15 cellular contexts compared by ENCODE assay signal in genomic region chr11:115652501-115652900, GRCh38.
DNase-seq lines count a peak whose midpoint lies in the region; ATAC-seq, FAIRE-seq and TF ChIP-seq lines count a peak whose summit lies in the region.
"Had no signal": no experiment of that assay in that cellular context is flagged by ENCODE, and none has a peak within 500 bp of the region (broad histone marks: within the 10 kb centered on the region; RNA-seq: fewer than 3 reads in every experiment).

No MANE protein-coding gene starts in this region.

- no peaks in the 10 kb centered on the region for H3K23me2 ChIP-seq in H1 (ENCODE audit: low read depth, low read length)

- CTCF ChIA-PET in mammary epithelial cell (lab: Charles Lee; ENCODE audit: low non-redundant PET) = no interaction called here
- CTCF ChIA-PET in H1 (lab: Charles Lee; ENCODE audit: partially characterized antibody) = interaction anchor here (0.8 to 1.8 kb wide), 7 partner anchors 9 to 218 kb away, joined by 3 to 5 read pairs (median 4); no protein-coding TSS in a partner anchor

- H3K36me3 ChIP-seq in mammary epithelial cell (ENCODE audit: insufficient read depth, low read length) = no peaks in the 10 kb centered on the region
- no peaks in the 10 kb centered on the region for H3K36me3 ChIP-seq in breast epithelium
- no peaks in the 10 kb centered on the region for H3K36me3 ChIP-seq in H1 (ENCODE audit: control insufficient read depth in 2 of 4, insufficient read depth in 4 of 4, low read length in 3 of 4)

- no peak overlapping the region for H4K5ac ChIP-seq in H1 (ENCODE audit: insufficient read length, low read depth, low read length)

- dilution Hi-C loops in mammary epithelial cell (cut with HindIII; ENCODE audit: low sequenced_read_pairs) = no loop called here

- no peak overlapping the region for H2BK12ac ChIP-seq in H1 (ENCODE audit: low read depth, low read length)

- no peak for TF ChIP-seq EP300 in H1 (IDR thresholded peaks at IDR 0.05; ENCODE audit: borderline replicate concordance in 1 of 2, low read depth in 2 of 2, low read length in 2 of 2)

- intact Hi-C loops in mammary epithelial cell (cut with micrococcal nuclease) (loop anchor here (10.0 kb wide), 1 partner anchor 148 kb away; the partner anchor contains the start of gene CADM1), breast epithelium (cut with DNase I; ENCODE audit: low total_unique reads) (no loop called here)

- H3K4me2 ChIP-seq in mammary epithelial cell (ENCODE audit: insufficient read depth, low read depth, low read length) (no peak overlapping the region), H1 (ENCODE audit: insufficient read depth in 1 of 2, low read depth in 2 of 2, low read length in 2 of 2) (no peak overlapping the region)

- TF ChIP-seq CTCF in mammary epithelial cell (conservative IDR thresholded peaks at IDR 0.05 in 1 of 2, IDR thresholded peaks at IDR 0.05 in 1 of 2; ENCODE audit: extremely low read depth in 1 of 2, insufficient read depth in 1 of 2, low read depth in 1 of 2, low read length in 2 of 2) (no peak), breast epithelium (IDR thresholded peaks at IDR 0.05) (no peak), H1 (IDR thresholded peaks at IDR 0.05; ENCODE audit: control extremely low read depth in 1 of 3, insufficient read depth in 1 of 3, low read depth in 1 of 3, low read length in 3 of 3) (no peak)

- no peak overlapping the region for H3K4ac ChIP-seq in H1 (replicated peaks; ENCODE audit: insufficient read length, low read depth, low read length)

- no peak overlapping the region for H3K23ac ChIP-seq in H1 (ENCODE audit: insufficient read length)

- no TSS peak for BruUV-seq in mammary epithelial cell (replicated peaks; lab: Mats Ljungman, UMichigan)

- 84% methylated on average over 8 of the region's 8 CpGs for WGBS in mammary epithelial cell (ENCODE audit: low coverage, missing lambda C conversion rate)
- 92% methylated on average over 7 of the region's 8 CpGs; no CpG with 5 or more reads in 1 of the 2 experiments for WGBS in H1 (ENCODE audit: extremely low coverage in 1 of 2, insufficient coverage in 1 of 2, insufficient read length in 1 of 2, insufficient replicate concordance in 2 of 2, low coverage in 1 of 2, low lambda C conversion rate in 2 of 2, missing lambda C conversion rate in 1 of 2), 2 experiments

- no peak for ATAC-seq in GM21381 (IDR thresholded peaks at IDR 0.05; ENCODE audit: unreplicated experiment)
- no peak for ATAC-seq in HG03159 (IDR thresholded peaks at IDR 0.05; ENCODE audit: unreplicated experiment)
- ATAC-seq: GM12878, HepG2 had no signal

- TF ChIP-seq POLR2A in breast epithelium (IDR thresholded peaks at IDR 0.05) (no peak), H1 (IDR thresholded peaks at IDR 0.05; ENCODE audit: control extremely low read depth in 1 of 2, low read depth in 2 of 2, low read length in 2 of 2) (no peak)

- no peaks in the 10 kb centered on the region for H3K79me1 ChIP-seq in H1 (ENCODE audit: low read depth, low read length)

- H3K18ac ChIP-seq in H1 (ENCODE audit: extremely low read depth, low read length) = no peak overlapping the region

- H3K14ac ChIP-seq in H1 (ENCODE audit: insufficient read length) = no peak overlapping the region

- no peak overlapping the region for H4K91ac ChIP-seq in H1 (replicated peaks; ENCODE audit: insufficient read length, low read length)

- POLR2A ChIA-PET in H1 (lab: Charles Lee; ENCODE audit: partially characterized antibody) = interaction anchor here (1.3 kb wide), 1 partner anchor 7 kb away, joined by 3 read pairs; no protein-coding TSS in a partner anchor

- no peak overlapping the region for H2BK20ac ChIP-seq in H1 (ENCODE audit: low read length)

- no peaks in the 10 kb centered on the region for H3K27me3 ChIP-seq in mammary epithelial cell (ENCODE audit: insufficient read depth, low read length)
- H3K27me3 ChIP-seq in breast epithelium = peaks cover 0 to 4% of the 10 kb centered on the region in 2 donors
- H3K27me3 ChIP-seq in H1 (replicated peaks in 1 of 4; ENCODE audit: control insufficient read depth in 3 of 4, extremely low read depth in 1 of 4, insufficient read depth in 3 of 4, low read length in 3 of 4) = peaks cover 0 to 6% (median 1%) of the 10 kb centered on the region in 4 experiments; a peak in 2 of 7 replicates

- no peak overlapping the region for H3K9ac ChIP-seq in mammary epithelial cell (ENCODE audit: insufficient read depth, low read length)
- no peak overlapping the region for H3K9ac ChIP-seq in H1 (replicated peaks in 1 of 4; ENCODE audit: extremely low read depth in 1 of 4, low read depth in 3 of 4, low read length in 3 of 4)

- H2BK120ac ChIP-seq in H1 (replicated peaks; ENCODE audit: low read depth, low read length) = no peak overlapping the region

- H4K20me1 ChIP-seq in mammary epithelial cell (ENCODE audit: insufficient read depth, low read length) = no peaks in the 10 kb centered on the region
- H4K20me1 ChIP-seq in H1 (replicated peaks in 1 of 2; ENCODE audit: control insufficient read depth in 1 of 2, insufficient read depth in 2 of 2, low read length in 2 of 2) = no peaks in the 10 kb centered on the region

- no peak for TF ChIP-seq RAD21 in H1 (IDR thresholded peaks at IDR 0.05 in 1 of 2, conservative IDR thresholded peaks at IDR 0.05 in 1 of 2; ENCODE audit: low read depth in 2 of 2, low read length in 2 of 2)

- H3K27ac ChIP-seq in mammary epithelial cell (ENCODE audit: insufficient read depth, low read depth, low read length) (peak overlapping the region; percentile 75), breast epithelium (no peak overlapping the region), H1 (ENCODE audit: low read depth, low read length) (no peak overlapping the region)
- H3K27ac ChIP-seq: 22Rv1 had no signal

- no peak overlapping the region for H2AK5ac ChIP-seq in H1 (ENCODE audit: low read depth, low read length)

- no peak overlapping the region for H4K8ac ChIP-seq in H1 (ENCODE audit: extremely low read depth, insufficient read depth, low read length)

- H3K4me1 ChIP-seq in mammary epithelial cell (ENCODE audit: insufficient read depth, low read length) (peaks cover 31% of the 10 kb centered on the region), breast epithelium (no peaks in the 10 kb centered on the region), H1 (replicated peaks in 1 of 4; ENCODE audit: control insufficient read depth in 3 of 4, insufficient read depth in 4 of 4, low read length in 3 of 4) (peaks cover 0 to 8% (median under 1%) of the 10 kb centered on the region in 4 experiments; a peak in 3 of 7 replicates)

- H2BK15ac ChIP-seq in H1 (ENCODE audit: low read length) = 0 out of 2 replicates have a peak overlapping the region, but pooled peaks have one; percentile 22

- no peak overlapping the region for H3K56ac ChIP-seq in H1 (replicated peaks; ENCODE audit: insufficient read length, low read depth, low read length)

- peaks cover 8% of the 10 kb centered on the region for H3K9me3 ChIP-seq in mammary epithelial cell (replicated peaks; ENCODE audit: insufficient read depth, low read length)
- H3K9me3 ChIP-seq in breast epithelium = no peaks in the 10 kb centered on the region
- H3K9me3 ChIP-seq in H1 (ENCODE audit: insufficient read depth in 2 of 2, low read depth in 1 of 2, low read length in 1 of 2) = no peaks in the 10 kb centered on the region

- in situ Hi-C loops in mammary epithelial cell (cut with MboI; ENCODE audit: low sequenced_read_pairs in 2 of 2) = no loop called here

- H2BK5ac ChIP-seq in H1 (ENCODE audit: low read depth, low read length) = no peak overlapping the region

- no peak for FAIRE-seq in H1 (lab: Jason Lieb, UNC)
- FAIRE-seq: GM12878, GM19239, HepG2, HTR-8/SVneo had no signal

- H3K4me3 ChIP-seq in mammary epithelial cell (replicated peaks in 1 of 3; ENCODE audit: insufficient read depth in 1 of 3, low read depth in 2 of 3, low read length in 3 of 3) = no peak overlapping the region
- no peak overlapping the region for H3K4me3 ChIP-seq in breast epithelium
- no peak overlapping the region for H3K4me3 ChIP-seq in H1 (ENCODE audit: extremely low read depth in 1 of 4, insufficient read depth in 2 of 4, low read depth in 3 of 4, low read length in 4 of 4)
- H3K4me3 ChIP-seq: GM12878 had no signal

- H2AFZ ChIP-seq in mammary epithelial cell (ENCODE audit: low read depth, low read length) (peak overlapping the region; percentile 51), H1 (ENCODE audit: low read length) (no peak overlapping the region)

- DNase-seq in mammary epithelial cell = no peak
- DNase-seq in breast epithelium (ENCODE audit: low spot score in 2 of 2) = no peak
- DNase-seq in MV-4-11 (lab: John Stamatoyannopoulos, UW) = peak; percentile 55
- no peak for DNase-seq in H1 (ENCODE audit: low read depth in 1 of 2, low spot score in 2 of 2)
- no peak for DNase-seq in iPS-NIHi7 (ENCODE audit: extremely low spot score)
- DNase-seq in SHP77 (lab: John Stamatoyannopoulos, UW) = no peak
- DNase-seq: DMS79, H7 had no signal

- H3K79me2 ChIP-seq in mammary epithelial cell (ENCODE audit: insufficient read depth, low read length) (no peaks in the 10 kb centered on the region), H1 (ENCODE audit: control insufficient read depth in 1 of 2, insufficient read depth in 2 of 2, low read length in 2 of 2) (no peaks in the 10 kb centered on the region)
